28 cellular contexts compared by ENCODE assay signal in genomic region chr3:131555456-131555855, GRCh38.
"Had no signal": no experiment of that assay in that cellular context is flagged by ENCODE, and none has a peak within 500 bp of the region (broad histone marks: within the 10 kb centered on the region; RNA-seq: fewer than 3 reads in every experiment).

No MANE protein-coding gene starts in this region.

- H3K27me3 ChIP-seq: ascending aorta, breast epithelium, esophagus muscularis mucosa, pancreas, sigmoid colon, tibial nerve had no signal

- H3K27ac Mint-ChIP-seq: activated CD4-positive, alpha-beta memory T cell treated with anti-CD3 and anti-CD28 coated beads, Interleukin-2, amount 10 ng/mL, durations not matched to agents 7 days and 5 days; activated CD4-positive, alpha-beta T cell treated with anti-CD3 and anti-CD28 coated beads, Interleukin-2, amount 10 ng/mL, durations not matched to agents 24 days and 14 days; activated naive CD4-positive, alpha-beta T cell treated with anti-CD3 and anti-CD28 coated beads, Interleukin-2, amount 10 ng/mL, durations not matched to agents 7 days and 5 days; activated naive CD8-positive, alpha-beta T cell treated with anti-CD3 and anti-CD28 coated beads, Interleukin-2, amount 10 ng/mL, durations not matched to agents 7 days and 5 days; activated T-cell treated with anti-CD3 and anti-CD28 coated beads, Interleukin-2, amount 50 U/mL, for 24 hours; mesothelial cell of epicardium; nephron progenitor cell had no signal

- H3K36me3 Mint-ChIP-seq: activated naive CD4-positive, alpha-beta T cell treated with anti-CD3 and anti-CD28 coated beads, Interleukin-2, amount 10 ng/mL, durations not matched to agents 7 days and 5 days; activated naive CD8-positive, alpha-beta T cell treated with anti-CD3 and anti-CD28 coated beads, Interleukin-2, amount 10 ng/mL, durations not matched to agents 7 days and 5 days; mesothelial cell of epicardium; naive B cell had no signal

- H3K36me3 ChIP-seq: ascending aorta, breast epithelium, esophagus muscularis mucosa, pancreas, prostate gland, sigmoid colon, tibial nerve, WERI-Rb-1 had no signal

- FAIRE-seq: colon, frontal cortex, pancreas had no signal

- H3K27ac ChIP-seq: ascending aorta, breast epithelium, esophagus muscularis mucosa, hepatocyte, pancreas, prostate gland, sigmoid colon, tibial nerve, WERI-Rb-1 had no signal

- H3K9me3 Mint-ChIP-seq: activated CD4-positive, alpha-beta memory T cell treated with anti-CD3 and anti-CD28 coated beads, Interleukin-2, amount 10 ng/mL, durations not matched to agents 7 days and 5 days; activated CD4-positive, alpha-beta T cell treated with anti-CD3 and anti-CD28 coated beads, Interleukin-2, amount 10 ng/mL, durations not matched to agents 24 days and 14 days; activated naive CD4-positive, alpha-beta T cell treated with anti-CD3 and anti-CD28 coated beads, Interleukin-2, amount 10 ng/mL, durations not matched to agents 7 days and 5 days; activated naive CD8-positive, alpha-beta T cell treated with anti-CD3 and anti-CD28 coated beads, Interleukin-2, amount 10 ng/mL, durations not matched to agents 7 days and 5 days; activated T-cell treated with anti-CD3 and anti-CD28 coated beads, Interleukin-2, amount 50 U/mL, for 24 hours; central memory CD8-positive, alpha-beta T cell; mesothelial cell of epicardium; naive B cell; nephron progenitor cell had no signal

- H3K4me1 ChIP-seq: ascending aorta, breast epithelium, esophagus muscularis mucosa, pancreas, prostate gland, sigmoid colon, tibial nerve had no signal

- DNase-seq: activated CD4-positive, alpha-beta memory T cell treated with anti-CD3 and anti-CD28 coated beads, Interleukin-2, amount 10 ng/mL, durations not matched to agents 7 days and 5 days; activated CD4-positive, alpha-beta T cell treated with anti-CD3 and anti-CD28 coated beads, Interleukin-2, amount 10 ng/mL, durations not matched to agents 24 days and 14 days; activated CD8-positive, alpha-beta memory T cell treated with anti-CD3 and anti-CD28 coated beads, Interleukin-2, amount 50 U/mL, for 48 hours; activated gamma-delta T cell; activated naive CD4-positive, alpha-beta T cell treated with anti-CD3 and anti-CD28 coated beads, Interleukin-2, amount 10 ng/mL, durations not matched to agents 7 days and 5 days; activated naive CD8-positive, alpha-beta T cell treated with anti-CD3 and anti-CD28 coated beads, Interleukin-2, amount 10 ng/mL, durations not matched to agents 7 days and 5 days; activated T-cell treated with anti-CD3 and anti-CD28 coated beads, Interleukin-2, amount 50 U/mL, for 24 hours; dermis blood vessel endothelial cell; effector CD4-positive, alpha-beta T cell; islet precursor cell; left colon; naive B cell; nephron progenitor cell; pancreas; sigmoid colon; stimulated activated naive CD4-positive, alpha-beta T cell; WERI-Rb-1 had no signal

- H3K9me3 ChIP-seq: ascending aorta, breast epithelium, esophagus muscularis mucosa, pancreas, prostate gland, sigmoid colon, tibial nerve had no signal

- H3K4me2 ChIP-seq: hepatocyte had no signal

- H2AFZ ChIP-seq: hepatocyte had no signal

- ATAC-seq: activated CD4-positive, CD25-positive, alpha-beta regulatory T cell treated with anti-CD3 and anti-CD28 coated beads, Interleukin-2, amount 50 U/mL, for 24 hours; left colon; pancreas had no signal

- H3K4me1 Mint-ChIP-seq: central memory CD8-positive, alpha-beta T cell; mesothelial cell of epicardium; naive B cell; nephron progenitor cell had no signal

- H3K4me3 ChIP-seq: ascending aorta, breast epithelium, esophagus muscularis mucosa, hepatocyte, pancreas, prostate gland, sigmoid colon, tibial nerve had no signal

- H3K4me3 Mint-ChIP-seq: activated CD4-positive, alpha-beta memory T cell treated with anti-CD3 and anti-CD28 coated beads, Interleukin-2, amount 10 ng/mL, durations not matched to agents 7 days and 5 days; activated CD4-positive, alpha-beta T cell treated with anti-CD3 and anti-CD28 coated beads, Interleukin-2, amount 10 ng/mL, durations not matched to agents 24 days and 14 days; activated naive CD4-positive, alpha-beta T cell treated with anti-CD3 and anti-CD28 coated beads, Interleukin-2, amount 10 ng/mL, durations not matched to agents 7 days and 5 days; activated naive CD8-positive, alpha-beta T cell treated with anti-CD3 and anti-CD28 coated beads, Interleukin-2, amount 10 ng/mL, durations not matched to agents 7 days and 5 days; activated T-cell treated with anti-CD3 and anti-CD28 coated beads, Interleukin-2, amount 50 U/mL, for 24 hours; central memory CD8-positive, alpha-beta T cell; mesothelial cell of epicardium; naive B cell; nephron progenitor cell had no signal

- H3K79me2 ChIP-seq: hepatocyte had no signal
